11 cellular contexts compared by ENCODE assay signal in genomic region chr2:162475661-162476060, GRCh38.
DNase-seq lines count a peak whose midpoint lies in the region; ATAC-seq and TF ChIP-seq lines count a peak whose summit lies in the region.
"Had no signal": no experiment of that assay in that cellular context is flagged by ENCODE, and none has a peak within 500 bp of the region (broad histone marks: within the 10 kb centered on the region; RNA-seq: fewer than 3 reads in every experiment).

No MANE protein-coding gene starts in this region.

- 0 to 15% methylated on average over 1 of the region's 1 CpG for WGBS in tibial nerve, 2 donors

- H3K27me3 ChIP-seq in MG63 (no peaks in the 10 kb centered on the region), tibial nerve (no peaks in the 10 kb centered on the region)

- ATAC-seq in GM18498 (IDR thresholded peaks at IDR 0.05; ENCODE audit: unreplicated experiment): peak; percentile 59
- no peak for ATAC-seq in GM21367 (IDR thresholded peaks at IDR 0.05; ENCODE audit: unreplicated experiment)

- TF ChIP-seq EP300 in tibial nerve (IDR thresholded peaks at IDR 0.05): no peak

- H3K36me3 ChIP-seq in MG63 (no peaks in the 10 kb centered on the region), tibial nerve (no peaks in the 10 kb centered on the region)

- no peak for TF ChIP-seq CTCF in tibial nerve (IDR thresholded peaks at IDR 0.05)

- no peak overlapping the region for H3K4me3 ChIP-seq in MG63
- no peak overlapping the region for H3K4me3 ChIP-seq in tibial nerve

- DNase-seq in MG63: peak; percentile 78
- DNase-seq in SHP77 treated with DMSO at 0.1 percent for 48 hours (lab: John Stamatoyannopoulos, UW): peak; percentile 91
- DNase-seq in midbrain (lab: John Stamatoyannopoulos, UW): peak; percentile 34
- DNase-seq in ureter (ENCODE audit: low spot score): no peak
- DNase-seq in tibial nerve (ENCODE audit: low spot score in 2 of 2): no peak
- no peak for DNase-seq in stimulated activated CD4-positive, alpha-beta T cell treated with anti-CD3 and anti-CD28 coated beads, Interleukin-4, amount 100 ng/mL, for 24 hours
- DNase-seq: NCI-H226 had no signal

- H3K4me1 ChIP-seq in tibial nerve: no peaks in the 10 kb centered on the region

- H3K9me3 ChIP-seq in MG63 (no peaks in the 10 kb centered on the region; the same call in 1 of the 2 replicates), tibial nerve (no peaks in the 10 kb centered on the region)

- no peak for TF ChIP-seq POLR2A in tibial nerve (IDR thresholded peaks at IDR 0.05)

- no peak overlapping the region for H3K27ac ChIP-seq in tibial nerve
- H3K27ac ChIP-seq: C4-2B, VCaP had no signal

Comparison
In these comparisons a context has a peak if more than half of its experiments do, and no peak if none do; other contexts are left out.
1. DNase-seq: peak in MG63 (single experiment), SHP77 treated with DMSO at 0.1 percent for 48 hours (single experiment) and midbrain (single experiment); none in ureter (single experiment), tibial nerve (0 of 2) and stimulated activated CD4-positive, alpha-beta T cell treated with anti-CD3 and anti-CD28 coated beads, Interleukin-4, amount 100 ng/mL, for 24 hours (single experiment).